ENCODE assay signal across 18 cellular contexts in genomic region chr17:74772071-74772470, GRCh38. TPM values are rescaled to one million over a fixed set of nuclear protein-coding genes. Genes with fewer than 3 reads are reported as not detected.
DNase-seq lines count a peak whose midpoint lies in the region; ATAC-seq, FAIRE-seq and TF ChIP-seq lines count a peak whose summit lies in the region.
"Had no signal": no experiment of that assay in that cellular context is flagged by ENCODE, and none has a peak within 500 bp of the region (broad histone marks: within the 10 kb centered on the region; RNA-seq: fewer than 3 reads in every experiment).

No MANE protein-coding gene starts in this region.

- peaks cover 27% of the 10 kb centered on the region for H3K79me2 ChIP-seq in HepG2 (ENCODE audit: insufficient read depth, low read length)

- H3K27ac ChIP-seq in HepG2 (ENCODE audit: extremely low read length, insufficient read depth, low read length): peak overlapping the region; percentile 52
- H3K27ac ChIP-seq in right lobe of liver: no peak overlapping the region
- H3K27ac ChIP-seq: HL-60 had no signal

- TF ChIP-seq CTCF in HepG2 (CRISPR knock-in tag; IDR thresholded peaks at IDR 0.05): no peak
- no peak for TF ChIP-seq CTCF in right lobe of liver (IDR thresholded peaks at IDR 0.05)
- TF ChIP-seq CTCF in chondrocyte (IDR thresholded peaks at IDR 0.05): no peak

- H3K9me3 ChIP-seq in HepG2 (ENCODE audit: low read length) (no peaks in the 10 kb centered on the region), right lobe of liver (no peaks in the 10 kb centered on the region)

- H3K4me1 ChIP-seq in HepG2 (ENCODE audit: insufficient read depth, low read length): peaks cover 85% of the 10 kb centered on the region
- H3K4me1 ChIP-seq in right lobe of liver: peaks cover 0 to 63% (median 31%) of the 10 kb centered on the region in 4 donors

- 94% methylated on average over 12 of the region's 12 CpGs for WGBS in HepG2 (ENCODE audit: low lambda C conversion rate)
- WGBS in right lobe of liver (ENCODE audit: insufficient coverage, low coverage, low lambda C conversion rate, missing lambda C conversion rate): 64% methylated on average over 8 of the region's 12 CpGs

- peaks cover 49% of the 10 kb centered on the region for H3K4me1 Mint-ChIP-seq in activated CD8-positive, alpha-beta T cell treated with anti-CD3 and anti-CD28 coated beads, Interleukin-2, amount 10 ng/mL, durations not matched to agents 7 days and 5 days (ENCODE audit: low read depth)
- H3K4me1 Mint-ChIP-seq in naive thymus-derived CD8-positive, alpha-beta T cell: peaks cover 36 to 53% (median 46%) of the 10 kb centered on the region in 4 donors
- peaks cover 71% of the 10 kb centered on the region for H3K4me1 Mint-ChIP-seq in stimulated activated effector memory CD8-positive, alpha-beta T cell treated with anti-CD3 and anti-CD28 coated beads, Interleukin-12 subunit alpha, Interleukin-12 subunit beta, amount 100 ng/mL, for 72 hours
- H3K4me1 Mint-ChIP-seq in chondrocyte (ENCODE audit: low read depth): peaks cover 69% of the 10 kb centered on the region

- DNase-seq in HepG2 (ENCODE audit: low spot score): no peak
- no peak for DNase-seq in right lobe of liver
- DNase-seq in activated CD8-positive, alpha-beta T cell treated with anti-CD3 and anti-CD28 coated beads, Interleukin-2, amount 10 ng/mL, durations not matched to agents 7 days and 5 days: no peak
- no peak for DNase-seq in naive thymus-derived CD8-positive, alpha-beta T cell
- no peak for DNase-seq in stimulated activated effector memory CD8-positive, alpha-beta T cell treated with anti-CD3 and anti-CD28 coated beads, Interleukin-12 subunit alpha, Interleukin-12 subunit beta, amount 100 ng/mL, for 72 hours (ENCODE audit: low spot score in 2 of 2)
- DNase-seq in chondrocyte (ENCODE audit: low spot score): no peak
- DNase-seq in hippocampal formation (lab: John Stamatoyannopoulos, UW): no peak
- DNase-seq in NK-92 treated with Interleukin-12 subunit alpha and Interleukin-12 subunit beta, amount 100 ng/mL, for 24 hours (lab: John Stamatoyannopoulos, UW): no peak
- DNase-seq: KG1, NCI-H1048, NCI-H146, NCI-H2107, NCI-H69, PC-3 had no signal

- TF ChIP-seq EP300 in HepG2 (IDR thresholded peaks at IDR 0.05; ENCODE audit: low read depth in 2 of 2, low read length in 2 of 2) (no peak), HepG2 (CRISPR knock-in tag; IDR thresholded peaks at IDR 0.05; ENCODE audit: borderline replicate concordance) (no peak)

- no peak overlapping the region for H2AFZ ChIP-seq in HepG2 (ENCODE audit: low read length)
- H2AFZ ChIP-seq: GM23338 had no signal

- no peak for TF ChIP-seq RAD21 in HepG2 (CRISPR knock-in tag; IDR thresholded peaks at IDR 0.05)

- H3K9ac ChIP-seq in HepG2 (ENCODE audit: insufficient read depth, low read depth, low read length): no peak overlapping the region

- POLR2A ChIA-PET in HepG2 (lab: Yijun Ruan, JAX): interaction anchor here (2.3 to 29.3 kb wide), 3 partner anchors 18 to 101 kb away, joined by 8 to 1459 read pairs (median 162); partner anchors contain the start of genes FDXR, NHERF1 and RAB37
- POLR2A ChIA-PET in activated CD8-positive, alpha-beta T cell treated with anti-CD3 and anti-CD28 coated beads, Interleukin-2, amount 10 ng/mL, durations not matched to agents 7 days and 5 days (lab: Charles Lee): no interaction called here
- POLR2A ChIA-PET in naive thymus-derived CD8-positive, alpha-beta T cell (lab: Charles Lee): interaction anchor here (1.7 to 14.1 kb wide), 4 partner anchors 10 to 34 kb away, joined by 8 to 231 read pairs (median 76); partner anchors contain the start of genes NHERF1 and RAB37

- no peak for FAIRE-seq in HepG2 (lab: Jason Lieb, UNC)

- no peaks in the 10 kb centered on the region for H3K9me3 Mint-ChIP-seq in activated CD8-positive, alpha-beta T cell treated with anti-CD3 and anti-CD28 coated beads, Interleukin-2, amount 10 ng/mL, durations not matched to agents 7 days and 5 days (ENCODE audit: insufficient read depth)
- no peaks in the 10 kb centered on the region for H3K9me3 Mint-ChIP-seq in naive thymus-derived CD8-positive, alpha-beta T cell
- no peaks in the 10 kb centered on the region for H3K9me3 Mint-ChIP-seq in stimulated activated effector memory CD8-positive, alpha-beta T cell treated with anti-CD3 and anti-CD28 coated beads, Interleukin-12 subunit alpha, Interleukin-12 subunit beta, amount 100 ng/mL, for 72 hours
- H3K9me3 Mint-ChIP-seq in chondrocyte (ENCODE audit: low read depth): no peaks in the 10 kb centered on the region
- H3K9me3 Mint-ChIP-seq: GM23338 had no signal

- no peaks in the 10 kb centered on the region; a peak in 1 of 5 replicates for H3K27me3 ChIP-seq in HepG2 (ENCODE audit: control insufficient read depth in 1 of 2, insufficient read depth in 2 of 2, low read length in 2 of 2)
- no peaks in the 10 kb centered on the region for H3K27me3 ChIP-seq in right lobe of liver

- CTCF ChIA-PET in HepG2 (lab: Yijun Ruan, JAX; ENCODE audit: low intra/inter-chr PET ratio, low total read pairs): interaction anchor here (12.2 kb wide), 1 partner anchor 24 kb away, joined by 219 read pairs; the partner anchor contains the start of gene NHERF1
- CTCF ChIA-PET in activated CD8-positive, alpha-beta T cell treated with anti-CD3 and anti-CD28 coated beads, Interleukin-2, amount 10 ng/mL, durations not matched to agents 7 days and 5 days (lab: Charles Lee): interaction anchor here (1.2 to 3.8 kb wide), 6 partner anchors 9 to 186 kb away, joined by 3 to 36 read pairs (median 13); no protein-coding TSS in a partner anchor

- peaks cover 65% of the 10 kb centered on the region for H3K36me3 Mint-ChIP-seq in activated CD8-positive, alpha-beta T cell treated with anti-CD3 and anti-CD28 coated beads, Interleukin-2, amount 10 ng/mL, durations not matched to agents 7 days and 5 days (ENCODE audit: low read depth)
- H3K36me3 Mint-ChIP-seq in naive thymus-derived CD8-positive, alpha-beta T cell: peaks cover 0 to 59% (median 13%) of the 10 kb centered on the region in 3 donors
- peaks cover 99% of the 10 kb centered on the region for H3K36me3 Mint-ChIP-seq in stimulated activated effector memory CD8-positive, alpha-beta T cell treated with anti-CD3 and anti-CD28 coated beads, Interleukin-12 subunit alpha, Interleukin-12 subunit beta, amount 100 ng/mL, for 72 hours
- H3K36me3 Mint-ChIP-seq in chondrocyte (ENCODE audit: low read depth): peaks cover 18% of the 10 kb centered on the region

- intact Hi-C loops in HepG2 (cut with micrococcal nuclease; ENCODE audit: unreplicated experiment) (no loop called here), right lobe of liver (cut with DNase I) (no loop called here)

- H4K20me1 ChIP-seq in HepG2 (ENCODE audit: insufficient read depth, low read length): peaks cover 20% of the 10 kb centered on the region; the same call in 1 of the 2 replicates

- H3K4me3 Mint-ChIP-seq in activated CD8-positive, alpha-beta T cell treated with anti-CD3 and anti-CD28 coated beads, Interleukin-2, amount 10 ng/mL, durations not matched to agents 7 days and 5 days: no peak overlapping the region
- H3K4me3 Mint-ChIP-seq in naive thymus-derived CD8-positive, alpha-beta T cell: peak overlapping the region in 2 of 10 donors; percentile 37 to 56
- no peak overlapping the region for H3K4me3 Mint-ChIP-seq in stimulated activated effector memory CD8-positive, alpha-beta T cell treated with anti-CD3 and anti-CD28 coated beads, Interleukin-12 subunit alpha, Interleukin-12 subunit beta, amount 100 ng/mL, for 72 hours
- no peak overlapping the region for H3K4me3 Mint-ChIP-seq in chondrocyte (ENCODE audit: unreplicated experiment)
- H3K4me3 Mint-ChIP-seq: GM23338 had no signal

- in situ Hi-C loops in HepG2 (cut with HindIII; ENCODE audit: extremely low pct_ligation_motif_present, low pct_unique_long_range_greater_than_20kb): no loop called here

- H3K36me3 ChIP-seq in HepG2 (replicated peaks in 1 of 2; ENCODE audit: control insufficient read depth in 1 of 2, insufficient read depth in 2 of 2, low read length in 2 of 2) (peaks cover 33 to 56% of the 10 kb centered on the region in 2 experiments), right lobe of liver (peaks cover 0 to 35% (median 11%) of the 10 kb centered on the region in 4 donors)

- TF ChIP-seq POLR2A in HepG2 (IDR thresholded peaks at IDR 0.05; ENCODE audit: insufficient read depth in 1 of 2, low read depth in 2 of 2, low read length in 2 of 2) (peak in 1 of 2 experiments; percentile 35; a peak in 1 of 4 replicates), right lobe of liver (IDR thresholded peaks at IDR 0.05) (no peak)

- ATAC-seq in HepG2 (no peak), right lobe of liver (no peak)
- ATAC-seq in activated CD8-positive, alpha-beta T cell treated with anti-CD3 and anti-CD28 coated beads, Interleukin-2, amount 10 ng/mL, durations not matched to agents 7 days and 5 days: no peak
- ATAC-seq in naive thymus-derived CD8-positive, alpha-beta T cell: no peak
- no peak for ATAC-seq in stimulated activated effector memory CD8-positive, alpha-beta T cell treated with anti-CD3 and anti-CD28 coated beads, Interleukin-12 subunit alpha, Interleukin-12 subunit beta, amount 100 ng/mL, for 72 hours
- ATAC-seq: GM23338, PC-3 had no signal

- H3K4me3 ChIP-seq in HepG2 (replicated peaks in 1 of 3; ENCODE audit: insufficient read depth in 1 of 3, low read depth in 2 of 3, low read length in 3 of 3) (no peak overlapping the region), right lobe of liver (no peak overlapping the region)
- H3K4me3 ChIP-seq: GM23338 had no signal

- no peaks in the 10 kb centered on the region for H3K27me3 Mint-ChIP-seq in activated CD8-positive, alpha-beta T cell treated with anti-CD3 and anti-CD28 coated beads, Interleukin-2, amount 10 ng/mL, durations not matched to agents 7 days and 5 days (ENCODE audit: low read depth)
- no peaks in the 10 kb centered on the region for H3K27me3 Mint-ChIP-seq in naive thymus-derived CD8-positive, alpha-beta T cell
- H3K27me3 Mint-ChIP-seq in chondrocyte (ENCODE audit: low read depth): no peaks in the 10 kb centered on the region

- BruUV-seq in HepG2 (replicated peaks; lab: Mats Ljungman, UMichigan): no TSS peak

- no peak overlapping the region for H3K4me2 ChIP-seq in HepG2 (ENCODE audit: low read depth, low read length)
- H3K4me2 ChIP-seq: GM23338 had no signal

- peak overlapping the region; percentile 37 for H3K27ac Mint-ChIP-seq in activated CD8-positive, alpha-beta T cell treated with anti-CD3 and anti-CD28 coated beads, Interleukin-2, amount 10 ng/mL, durations not matched to agents 7 days and 5 days
- H3K27ac Mint-ChIP-seq in naive thymus-derived CD8-positive, alpha-beta T cell: peak overlapping the region in 8 of 10 donors; percentile 17 to 83 (median 58)
- H3K27ac Mint-ChIP-seq in stimulated activated effector memory CD8-positive, alpha-beta T cell treated with anti-CD3 and anti-CD28 coated beads, Interleukin-12 subunit alpha, Interleukin-12 subunit beta, amount 100 ng/mL, for 72 hours: peak overlapping the region; percentile 81
- no peak overlapping the region for H3K27ac Mint-ChIP-seq in chondrocyte (ENCODE audit: unreplicated experiment)
- H3K27ac Mint-ChIP-seq: GM23338 had no signal

RNA-seq across cellular contexts. Expression of gene NAT9, which starts 4.1 kb away (rescaled TPM):
- total RNA-seq in HepG2 (2016; rRNA removed; fragmentation: Illumina TruSeq; extraction: Trizol) (37.6 and 44.2 TPM in 2 replicates), right lobe of liver (10 to 100 TPM in 5 of 6 experiments, 1 to 10 TPM in 1; 10.0 to 23.0 (median 16.3) TPM), chondrocyte (46.8 to 48.9 TPM (median 47.4 TPM) in 3 replicates)
- 16.5 and 18.6 TPM in 2 replicates for total RNA-seq in HepG2 (2016; cell fraction: cytosol; rRNA removed; fragmentation: Illumina TruSeq; extraction: Trizol; ENCODE audit: low read depth)
- 38.7 and 44.6 TPM in 2 replicates for total RNA-seq in HepG2 (2016; cell fraction: insoluble cytoplasmic fraction; rRNA removed; fragmentation: Illumina TruSeq; extraction: Trizol)
- 25.6 and 29.9 TPM in 2 replicates for total RNA-seq in HepG2 (2016; cell fraction: membrane; rRNA removed; fragmentation: Illumina TruSeq; extraction: Trizol)
- 44.5 and 46.0 TPM in 2 replicates for total RNA-seq in HepG2 (2016; cell fraction: nucleus; rRNA removed; fragmentation: Illumina TruSeq; extraction: Trizol)
- polyA plus RNA-seq in HepG2 (2011; rRNA removed): 39.7 and 49.8 TPM in 2 replicates
- polyA plus RNA-seq in HepG2 (2011; cell fraction: cytosol; rRNA removed): 37.1 and 45.5 TPM in 2 replicates
- polyA plus RNA-seq in HepG2 (2011; cell fraction: nucleus; rRNA removed): 152 and 183 TPM in 2 replicates
- 37.3 and 50.6 TPM in 2 replicates for polyA plus RNA-seq in HepG2 (2012)
- polyA plus RNA-seq in HepG2 (2016; cell fraction: cytosol; fragmentation: Illumina TruSeq; extraction: Trizol; ENCODE audit: low read depth): 8.7 and 8.9 TPM in 2 replicates
- polyA plus RNA-seq in HepG2 (2016; cell fraction: insoluble cytoplasmic fraction; fragmentation: Illumina TruSeq; extraction: Trizol; ENCODE audit: low read depth): 35.3 and 35.8 TPM in 2 replicates
- 17.6 and 19.9 TPM in 2 replicates for polyA plus RNA-seq in HepG2 (2016; cell fraction: membrane; fragmentation: Illumina TruSeq; extraction: Trizol; ENCODE audit: low read depth)
- polyA plus RNA-seq in HepG2 (2016; cell fraction: nucleus; fragmentation: Illumina TruSeq; extraction: Trizol; ENCODE audit: insufficient read depth, low read depth): 74.0 and 80.9 TPM in 2 replicates
- polyA minus RNA-seq in HepG2 (2011; rRNA and poly(A)+ RNA removed; ENCODE audit: low replicate concordance): 32.3 and 53.7 TPM in 2 replicates
- 12.7 and 14.7 TPM in 2 replicates for polyA minus RNA-seq in HepG2 (2011; cell fraction: cytosol; rRNA and poly(A)+ RNA removed)
- 56.3 and 64.3 TPM in 2 replicates for polyA minus RNA-seq in HepG2 (2011; cell fraction: nucleus; rRNA and poly(A)+ RNA removed)
- 10 to 100 TPM; 28.3 to 30.7 TPM for total RNA-seq in activated CD8-positive, alpha-beta T cell treated with anti-CD3 and anti-CD28 coated beads, Interleukin-2, amount 10 ng/mL, durations not matched to agents 7 days and 5 days
- total RNA-seq in naive thymus-derived CD8-positive, alpha-beta T cell: 10 to 100 TPM; 66.5 to 71.5 TPM
- 10 to 100 TPM in 2 of 3 donors, 1 to 10 TPM in 1; 9.8 to 28.3 (median 20.2) TPM for polyA plus RNA-seq in naive thymus-derived CD8-positive, alpha-beta T cell

RNA-seq across cellular contexts. Expression of gene NHERF1, which starts 23.6 kb away (rescaled TPM):
- total RNA-seq in HepG2 (2016; rRNA removed; fragmentation: Illumina TruSeq; extraction: Trizol): 138 and 169 TPM in 2 replicates
- total RNA-seq in HepG2 (2016; cell fraction: cytosol; rRNA removed; fragmentation: Illumina TruSeq; extraction: Trizol; ENCODE audit: low read depth): 27.0 and 28.2 TPM in 2 replicates
- 118 and 171 TPM in 2 replicates for total RNA-seq in HepG2 (2016; cell fraction: insoluble cytoplasmic fraction; rRNA removed; fragmentation: Illumina TruSeq; extraction: Trizol)
- total RNA-seq in HepG2 (2016; cell fraction: membrane; rRNA removed; fragmentation: Illumina TruSeq; extraction: Trizol): 64.4 and 79.9 TPM in 2 replicates
- total RNA-seq in HepG2 (2016; cell fraction: nucleus; rRNA removed; fragmentation: Illumina TruSeq; extraction: Trizol): 75.3 and 85.2 TPM in 2 replicates
- 266 and 269 TPM in 2 replicates for polyA plus RNA-seq in HepG2 (2011; rRNA removed)
- 232 and 243 TPM in 2 replicates for polyA plus RNA-seq in HepG2 (2011; cell fraction: cytosol; rRNA removed)
- 152 and 164 TPM in 2 replicates for polyA plus RNA-seq in HepG2 (2011; cell fraction: nucleus; rRNA removed)
- 209 and 226 TPM in 2 replicates for polyA plus RNA-seq in HepG2 (2012)
- polyA plus RNA-seq in HepG2 (2016; cell fraction: cytosol; fragmentation: Illumina TruSeq; extraction: Trizol; ENCODE audit: low read depth): 52.4 and 55.7 TPM in 2 replicates
- polyA plus RNA-seq in HepG2 (2016; cell fraction: insoluble cytoplasmic fraction; fragmentation: Illumina TruSeq; extraction: Trizol; ENCODE audit: low read depth): 275 and 359 TPM in 2 replicates
- polyA plus RNA-seq in HepG2 (2016; cell fraction: membrane; fragmentation: Illumina TruSeq; extraction: Trizol; ENCODE audit: low read depth): 109 and 126 TPM in 2 replicates
- 248 and 253 TPM in 2 replicates for polyA plus RNA-seq in HepG2 (2016; cell fraction: nucleus; fragmentation: Illumina TruSeq; extraction: Trizol; ENCODE audit: insufficient read depth, low read depth)
- 92.0 and 295 TPM in 2 replicates for polyA minus RNA-seq in HepG2 (2011; rRNA and poly(A)+ RNA removed; ENCODE audit: low replicate concordance)
- polyA minus RNA-seq in HepG2 (2011; cell fraction: cytosol; rRNA and poly(A)+ RNA removed): 130 and 139 TPM in 2 replicates
- polyA minus RNA-seq in HepG2 (2011; cell fraction: nucleus; rRNA and poly(A)+ RNA removed): 62.8 and 68.1 TPM in 2 replicates
- total RNA-seq in right lobe of liver: 100 to 1,000 TPM; 105 to 218 (median 161) TPM
- 100 to 1,000 TPM; 286 to 296 TPM for total RNA-seq in activated CD8-positive, alpha-beta T cell treated with anti-CD3 and anti-CD28 coated beads, Interleukin-2, amount 10 ng/mL, durations not matched to agents 7 days and 5 days
- total RNA-seq in naive thymus-derived CD8-positive, alpha-beta T cell: 100 to 1,000 TPM; 158 to 164 TPM
- 100 to 1,000 TPM; 277 to 351 (median 324) TPM for polyA plus RNA-seq in naive thymus-derived CD8-positive, alpha-beta T cell
- total RNA-seq in chondrocyte: 98.7 to 108 TPM (median 98.7 TPM) in 3 replicates

RNA-seq across cellular contexts. Expression of gene RAB37, which starts 35.0 kb away (rescaled TPM):
- total RNA-seq in HepG2 (2016; rRNA removed; fragmentation: Illumina TruSeq; extraction: Trizol) (0.91 and 1.1 TPM in 2 replicates), right lobe of liver (10 to 100 TPM in 3 of 6 experiments, 1 to 10 TPM in 3; 5.0 to 14.4 (median 9.0) TPM), chondrocyte (0.15 TPM in 1 of 3 replicates, not detected in the others)
- 0.30 TPM in 1 of 2 replicates, not detected in the other for total RNA-seq in HepG2 (2016; cell fraction: cytosol; rRNA removed; fragmentation: Illumina TruSeq; extraction: Trizol; ENCODE audit: low read depth)
- total RNA-seq in HepG2 (2016; cell fraction: insoluble cytoplasmic fraction; rRNA removed; fragmentation: Illumina TruSeq; extraction: Trizol): 0.73 and 1.0 TPM in 2 replicates
- 0.83 and 0.93 TPM in 2 replicates for total RNA-seq in HepG2 (2016; cell fraction: membrane; rRNA removed; fragmentation: Illumina TruSeq; extraction: Trizol)
- 0.96 and 1.3 TPM in 2 replicates for total RNA-seq in HepG2 (2016; cell fraction: nucleus; rRNA removed; fragmentation: Illumina TruSeq; extraction: Trizol)
- 3.7 and 4.7 TPM in 2 replicates for polyA plus RNA-seq in HepG2 (2011; rRNA removed)
- 2.1 and 2.8 TPM in 2 replicates for polyA plus RNA-seq in HepG2 (2011; cell fraction: cytosol; rRNA removed)
- polyA plus RNA-seq in HepG2 (2011; cell fraction: nucleus; rRNA removed): 7.0 and 8.4 TPM in 2 replicates
- polyA plus RNA-seq in HepG2 (2012): 1.8 and 2.4 TPM in 2 replicates
- polyA plus RNA-seq in HepG2 (2016; cell fraction: cytosol; fragmentation: Illumina TruSeq; extraction: Trizol; ENCODE audit: low read depth): 0.18 and 0.22 TPM in 2 replicates
- polyA plus RNA-seq in HepG2 (2016; cell fraction: insoluble cytoplasmic fraction; fragmentation: Illumina TruSeq; extraction: Trizol; ENCODE audit: low read depth): 0.83 and 0.93 TPM in 2 replicates
- 0.48 and 0.49 TPM in 2 replicates for polyA plus RNA-seq in HepG2 (2016; cell fraction: membrane; fragmentation: Illumina TruSeq; extraction: Trizol; ENCODE audit: low read depth)
- polyA plus RNA-seq in HepG2 (2016; cell fraction: nucleus; fragmentation: Illumina TruSeq; extraction: Trizol; ENCODE audit: insufficient read depth, low read depth): 2.4 and 2.8 TPM in 2 replicates
- 2.2 TPM in 1 of 2 replicates, not detected in the other for polyA minus RNA-seq in HepG2 (2011; rRNA and poly(A)+ RNA removed; ENCODE audit: low replicate concordance)
- polyA minus RNA-seq in HepG2 (2011; cell fraction: cytosol; rRNA and poly(A)+ RNA removed): 0.70 and 2.0 TPM in 2 replicates
- 1.4 and 1.7 TPM in 2 replicates for polyA minus RNA-seq in HepG2 (2011; cell fraction: nucleus; rRNA and poly(A)+ RNA removed)
- 10 to 100 TPM; 19.1 to 19.6 TPM for total RNA-seq in activated CD8-positive, alpha-beta T cell treated with anti-CD3 and anti-CD28 coated beads, Interleukin-2, amount 10 ng/mL, durations not matched to agents 7 days and 5 days
- total RNA-seq in naive thymus-derived CD8-positive, alpha-beta T cell: 10 to 100 TPM; 34.0 to 35.9 TPM
- 100 to 1,000 TPM in 1 of 3 donors, 10 to 100 TPM in 2; 55.3 to 108 (median 76.0) TPM for polyA plus RNA-seq in naive thymus-derived CD8-positive, alpha-beta T cell
- total RNA-seq: M059J had no signal

RNA-seq across cellular contexts. Expression of gene CD300LF, which starts 59.3 kb away (rescaled TPM):
- not detected in 2 replicates for total RNA-seq in HepG2 (2016; rRNA removed; fragmentation: Illumina TruSeq; extraction: Trizol)
- not detected in 2 replicates for total RNA-seq in HepG2 (2016; cell fraction: cytosol; rRNA removed; fragmentation: Illumina TruSeq; extraction: Trizol; ENCODE audit: low read depth)
- not detected in 2 replicates for total RNA-seq in HepG2 (2016; cell fraction: insoluble cytoplasmic fraction; rRNA removed; fragmentation: Illumina TruSeq; extraction: Trizol)
- total RNA-seq in HepG2 (2016; cell fraction: membrane; rRNA removed; fragmentation: Illumina TruSeq; extraction: Trizol): not detected in 2 replicates
- total RNA-seq in HepG2 (2016; cell fraction: nucleus; rRNA removed; fragmentation: Illumina TruSeq; extraction: Trizol): not detected in 2 replicates
- polyA plus RNA-seq in HepG2 (2011; rRNA removed): not detected in 2 replicates
- not detected in 2 replicates for polyA plus RNA-seq in HepG2 (2011; cell fraction: cytosol; rRNA removed)
- polyA plus RNA-seq in HepG2 (2011; cell fraction: nucleus; rRNA removed): not detected in 2 replicates
- polyA plus RNA-seq in HepG2 (2012): not detected in 2 replicates
- not detected in 2 replicates for polyA plus RNA-seq in HepG2 (2016; cell fraction: cytosol; fragmentation: Illumina TruSeq; extraction: Trizol; ENCODE audit: low read depth)
- polyA plus RNA-seq in HepG2 (2016; cell fraction: insoluble cytoplasmic fraction; fragmentation: Illumina TruSeq; extraction: Trizol; ENCODE audit: low read depth): not detected in 2 replicates
- not detected in 2 replicates for polyA plus RNA-seq in HepG2 (2016; cell fraction: membrane; fragmentation: Illumina TruSeq; extraction: Trizol; ENCODE audit: low read depth)
- not detected in 2 replicates for polyA plus RNA-seq in HepG2 (2016; cell fraction: nucleus; fragmentation: Illumina TruSeq; extraction: Trizol; ENCODE audit: insufficient read depth, low read depth)
- not detected in 2 replicates for polyA minus RNA-seq in HepG2 (2011; rRNA and poly(A)+ RNA removed; ENCODE audit: low replicate concordance)
- polyA minus RNA-seq in HepG2 (2011; cell fraction: cytosol; rRNA and poly(A)+ RNA removed): not detected in 2 replicates
- polyA minus RNA-seq in HepG2 (2011; cell fraction: nucleus; rRNA and poly(A)+ RNA removed): not detected in 2 replicates
- total RNA-seq in right lobe of liver: 1 to 10 TPM in 2 of 6 experiments, under 1 TPM in 3, not detected in 1; 0.44 to 2.6 (median 0.74) TPM
- total RNA-seq in activated CD8-positive, alpha-beta T cell treated with anti-CD3 and anti-CD28 coated beads, Interleukin-2, amount 10 ng/mL, durations not matched to agents 7 days and 5 days: not detected
- total RNA-seq in naive thymus-derived CD8-positive, alpha-beta T cell: under 1 TPM in 1 of 2 experiments, not detected in 1; 0.36 TPM
- not detected for polyA plus RNA-seq in naive thymus-derived CD8-positive, alpha-beta T cell
- total RNA-seq in chondrocyte: not detected in 3 replicates
- total RNA-seq: GM23338, M059J, PC-3 had no signal
- polyA plus RNA-seq: BJ, GM23338 had no signal
